23 cellular contexts compared by ENCODE assay signal in genomic region chr9:98995971-98996504, GRCh38. TPM values are rescaled to one million over a fixed set of nuclear protein-coding genes. Genes with fewer than 3 reads are reported as not detected.
DNase-seq lines count a peak whose midpoint lies in the region; ATAC-seq and TF ChIP-seq lines count a peak whose summit lies in the region.
"Had no signal": no experiment of that assay in that cellular context is flagged by ENCODE, and none has a peak within 500 bp of the region (broad histone marks: within the 10 kb centered on the region; RNA-seq: fewer than 3 reads in every experiment).

No MANE protein-coding gene starts in this region.

- CTCF ChIA-PET in activated CD8-positive, alpha-beta memory T cell treated with anti-CD3 and anti-CD28 coated beads, Interleukin-2, amount 10 ng/mL, durations not matched to agents 7 days and 5 days (lab: Charles Lee): interaction anchor here (0.9 to 10.8 kb wide), 8 partner anchors 16 to 152 kb away, joined by 3 to 179 read pairs (median 26); partner anchors contain the start of gene TGFBR1

- WGBS in testis, 2 donors: 91 to 95% methylated on average over 7 of the region's 7 CpGs
- 78% methylated on average over 4 of the region's 7 CpGs for WGBS in right lobe of liver (ENCODE audit: insufficient coverage, low coverage, low lambda C conversion rate, missing lambda C conversion rate)

- peak; percentile 37 for DNase-seq in activated CD8-positive, alpha-beta memory T cell treated with anti-CD3 and anti-CD28 coated beads, Interleukin-2, amount 10 ng/mL, durations not matched to agents 7 days and 5 days
- DNase-seq in activated CD8-positive, alpha-beta memory T cell treated with anti-CD3 and anti-CD28 coated beads, Interleukin-2, amount 50 U/mL, for 48 hours: no peak
- peak; percentile 59 for DNase-seq in coronary artery (ENCODE audit: low spot score)
- peak; percentile 15 for DNase-seq in posterior vena cava (ENCODE audit: low spot score)
- peak; percentile 2 for DNase-seq in testis
- no peak for DNase-seq in right lobe of liver
- no peak for DNase-seq in anterior cingulate cortex (lab: John Stamatoyannopoulos, UW)
- no peak for DNase-seq in HFFc6
- DNase-seq: 8988T; Caco-2; CD4-positive, alpha-beta memory T cell; DND-41; NCI-H1105; NCI-H345; NCI-H524; NCI-H774; NK-92 treated with Interleukin-12 subunit alpha and Interleukin-12 subunit beta, amount 100 ng/mL, for 24 hours had no signal

- H3K9me3 Mint-ChIP-seq in activated CD8-positive, alpha-beta memory T cell treated with anti-CD3 and anti-CD28 coated beads, Interleukin-2, amount 10 ng/mL, durations not matched to agents 7 days and 5 days (ENCODE audit: low read depth): no peaks in the 10 kb centered on the region
- H3K9me3 Mint-ChIP-seq in HFFc6: no peaks in the 10 kb centered on the region

- no peak overlapping the region for H3K4me3 ChIP-seq in coronary artery
- no peak overlapping the region for H3K4me3 ChIP-seq in testis
- no peak overlapping the region for H3K4me3 ChIP-seq in right lobe of liver
- H3K4me3 ChIP-seq: BLaER1 treated with 17β-estradiol and CSF1 and Interleukin-3, amounts not matched to agents 10 nM and 100 nM; GM23338; HAP-1 had no signal

- H3K27me3 ChIP-seq in testis (no peaks in the 10 kb centered on the region), right lobe of liver (no peaks in the 10 kb centered on the region)

- H3K27ac Mint-ChIP-seq in activated CD8-positive, alpha-beta memory T cell treated with anti-CD3 and anti-CD28 coated beads, Interleukin-2, amount 10 ng/mL, durations not matched to agents 7 days and 5 days: no peak overlapping the region
- no peak overlapping the region for H3K27ac Mint-ChIP-seq in HFFc6
- H3K27ac Mint-ChIP-seq: GM23338 had no signal

- no peaks in the 10 kb centered on the region for H3K36me3 Mint-ChIP-seq in activated CD8-positive, alpha-beta memory T cell treated with anti-CD3 and anti-CD28 coated beads, Interleukin-2, amount 10 ng/mL, durations not matched to agents 7 days and 5 days
- no peaks in the 10 kb centered on the region for H3K36me3 Mint-ChIP-seq in HFFc6 (ENCODE audit: low read depth)
- H3K36me3 Mint-ChIP-seq: CD4-positive, alpha-beta memory T cell had no signal

- no peak overlapping the region for H3K4me3 Mint-ChIP-seq in activated CD8-positive, alpha-beta memory T cell treated with anti-CD3 and anti-CD28 coated beads, Interleukin-2, amount 10 ng/mL, durations not matched to agents 7 days and 5 days
- no peak overlapping the region for H3K4me3 Mint-ChIP-seq in HFFc6
- H3K4me3 Mint-ChIP-seq: CD4-positive, alpha-beta memory T cell; GM23338 had no signal

- peaks cover 20% of the 10 kb centered on the region for H3K4me1 Mint-ChIP-seq in activated CD8-positive, alpha-beta memory T cell treated with anti-CD3 and anti-CD28 coated beads, Interleukin-2, amount 10 ng/mL, durations not matched to agents 7 days and 5 days
- peaks cover 20% of the 10 kb centered on the region for H3K4me1 Mint-ChIP-seq in HFFc6 (ENCODE audit: low read depth)

- TF ChIP-seq CTCF in coronary artery (IDR thresholded peaks at IDR 0.05): no peak
- no peak for TF ChIP-seq CTCF in testis (IDR thresholded peaks at IDR 0.05)
- TF ChIP-seq CTCF in right lobe of liver (IDR thresholded peaks at IDR 0.05): no peak
- no peak for TF ChIP-seq CTCF in HFFc6 (IDR thresholded peaks at IDR 0.05)

- H3K27ac ChIP-seq in coronary artery: peak overlapping the region; percentile 70 to 91
- H3K27ac ChIP-seq in testis: no peak overlapping the region
- no peak overlapping the region for H3K27ac ChIP-seq in right lobe of liver
- H3K27ac ChIP-seq: BLaER1 treated with 17β-estradiol and CSF1 and Interleukin-3, amounts not matched to agents 10 nM and 100 nM; KMS-11 had no signal

- ATAC-seq in activated CD8-positive, alpha-beta memory T cell treated with anti-CD3 and anti-CD28 coated beads, Interleukin-2, amount 10 ng/mL, durations not matched to agents 7 days and 5 days: no peak
- ATAC-seq in right lobe of liver: no peak
- ATAC-seq: GM23338, Panc1 had no signal

- H3K9me3 ChIP-seq in testis (no peaks in the 10 kb centered on the region), right lobe of liver (no peaks in the 10 kb centered on the region)
- H3K9me3 ChIP-seq: Caco-2, HAP-1 had no signal

- TF ChIP-seq POLR2A in testis (IDR thresholded peaks at IDR 0.05) (no peak), right lobe of liver (IDR thresholded peaks at IDR 0.05) (no peak)

- H3K27me3 Mint-ChIP-seq in activated CD8-positive, alpha-beta memory T cell treated with anti-CD3 and anti-CD28 coated beads, Interleukin-2, amount 10 ng/mL, durations not matched to agents 7 days and 5 days: peaks cover 26% of the 10 kb centered on the region
- H3K27me3 Mint-ChIP-seq in HFFc6 (ENCODE audit: insufficient read depth): peaks cover 4% of the 10 kb centered on the region

- H3K4me1 ChIP-seq in testis (peaks cover 20% of the 10 kb centered on the region), right lobe of liver (peaks cover 0 to 10% (median 4%) of the 10 kb centered on the region in 4 donors)
- H3K4me1 ChIP-seq: HAP-1 had no signal

- H3K36me3 ChIP-seq in testis (ENCODE audit: low read depth, missing control alignments) (no peaks in the 10 kb centered on the region), right lobe of liver (no peaks in the 10 kb centered on the region)
- H3K36me3 ChIP-seq: BLaER1 treated with 17β-estradiol and CSF1 and Interleukin-3, amounts not matched to agents 10 nM and 100 nM; HAP-1 had no signal

- intact Hi-C loops in posterior vena cava (cut with DNase I) (loop anchor here (5.0 to 10.0 kb wide), 3 partner anchors 54 to 134 kb away; partner anchors contain the start of gene COL15A1 (in 1 of the 2)), testis (cut with DNase I; ENCODE audit: low total_unique reads) (no loop called here), right lobe of liver (cut with DNase I) (loop anchor here (10.0 kb wide), 2 partner anchors 131 to 141 kb away; no protein-coding TSS in a partner anchor)

RNA-seq across cellular contexts. Expression of gene COL15A1, which starts 52.3 kb away (rescaled TPM):
- total RNA-seq in activated CD8-positive, alpha-beta memory T cell treated with anti-CD3 and anti-CD28 coated beads, Interleukin-2, amount 10 ng/mL, durations not matched to agents 7 days and 5 days: under 1 TPM; 0.45 to 0.53 TPM
- total RNA-seq in posterior vena cava (100 to 1,000 TPM; 126 to 129 TPM), testis (10 to 100 TPM; 37.2 to 55.5 TPM), right lobe of liver (under 1 TPM in 4 of 6 experiments, not detected in 2; 0.07 to 0.58 (median 0.11) TPM)
- 49.4 TPM for polyA plus RNA-seq in testis (ENCODE audit: insufficient read depth, low read depth, low replicate concordance)
- total RNA-seq in HFFc6 (2021; fragmentation: NEBNext Ultra II Directional; extraction: Animal tissue kit (Norgen Biotek cat#: 25700)): under 1 TPM; 0.20 to 0.50 (median 0.32) TPM
- total RNA-seq: Caco-2; CD4-positive, alpha-beta memory T cell; G401 had no signal
- polyA plus RNA-seq: CD4-positive, alpha-beta memory T cell had no signal

Comparison
In these comparisons a context has a peak if more than half of its experiments do, and no peak if none do; other contexts are left out.
1. DNase-seq: peak in activated CD8-positive, alpha-beta memory T cell treated with anti-CD3 and anti-CD28 coated beads, Interleukin-2, amount 10 ng/mL, durations not matched to agents 7 days and 5 days (single experiment), coronary artery (single experiment), posterior vena cava (single experiment) and testis (single experiment); none in activated CD8-positive, alpha-beta memory T cell treated with anti-CD3 and anti-CD28 coated beads, Interleukin-2, amount 50 U/mL, for 48 hours (single experiment), right lobe of liver (0 of 3), anterior cingulate cortex (0 of 58) and HFFc6 (single experiment).
2. H3K27ac ChIP-seq: peak in coronary artery (2 of 2); none in testis (0 of 2) and right lobe of liver (0 of 3).
3. RNA of gene COL15A1, which starts 52.3 kb away (total RNA-seq): 126 to 129 TPM in posterior vena cava and 37.2 to 55.5 TPM in testis; 0.45 to 0.53 TPM in activated CD8-positive, alpha-beta memory T cell treated with anti-CD3 and anti-CD28 coated beads, Interleukin-2, amount 10 ng/mL, durations not matched to agents 7 days and 5 days, 0.20 to 0.50 TPM in HFFc6 and 0.07 to 0.58 TPM in right lobe of liver; every median in the first group is over 10 times any median in the second.